ENCODE assay signal across 22 cellular contexts in genomic region chr1:184479435-184480202, GRCh38.
A peak's percentile ranks its signal among the peaks of the same experiment; 100 is the strongest.
DNase-seq lines count a peak whose midpoint lies in the region; FAIRE-seq and TF ChIP-seq lines count a peak whose summit lies in the region.
"Had no signal": no experiment of that assay in that cellular context is flagged by ENCODE, and none has a peak within 500 bp of the region (broad histone marks: within the 10 kb centered on the region; RNA-seq: fewer than 3 reads in every experiment).

No MANE protein-coding gene starts in this region.

- no peak for TF ChIP-seq RAD21 in H1 (IDR thresholded peaks at IDR 0.05 in 1 of 2, conservative IDR thresholded peaks at IDR 0.05 in 1 of 2; ENCODE audit: low read depth in 2 of 2, low read length in 2 of 2)

- peaks cover 4 to 10% (median 6%) of the 10 kb centered on the region in 4 experiments; a peak in 4 of 7 replicates for H3K4me1 ChIP-seq in H1 (replicated peaks in 1 of 4; ENCODE audit: control insufficient read depth in 3 of 4, insufficient read depth in 4 of 4, low read length in 3 of 4)
- peaks cover 7 to 12% of the 10 kb centered on the region in 2 donors for H3K4me1 ChIP-seq in small intestine (ENCODE audit: control insufficient read depth in 2 of 2, insufficient read depth in 1 of 2, low read depth in 1 of 2, low read length in 1 of 2)
- H3K4me1 ChIP-seq: Caco-2 had no signal

- no peaks in the 10 kb centered on the region for H4K20me1 ChIP-seq in H1 (replicated peaks in 1 of 2; ENCODE audit: control insufficient read depth in 1 of 2, insufficient read depth in 2 of 2, low read length in 2 of 2)

- peaks cover 0 to 33% of the 10 kb centered on the region in 2 experiments; a peak in 3 of 4 replicates for H3K79me2 ChIP-seq in H1 (ENCODE audit: control insufficient read depth in 1 of 2, insufficient read depth in 2 of 2, low read length in 2 of 2)

- H3K14ac ChIP-seq in H1 (ENCODE audit: insufficient read length), result no peak overlapping the region

- H3K18ac ChIP-seq in H1 (ENCODE audit: extremely low read depth, low read length), result no peak overlapping the region

- no peak for FAIRE-seq in H1 (lab: Jason Lieb, UNC)
- FAIRE-seq in small intestine (lab: Jason Lieb, UNC), result no peak
- FAIRE-seq: G401.6, H54 had no signal

- H3K36me3 ChIP-seq in H1 (ENCODE audit: control insufficient read depth in 2 of 4, insufficient read depth in 4 of 4, low read length in 3 of 4) (peaks cover 0 to 21% (median 0%) of the 10 kb centered on the region in 4 experiments; a peak in 3 of 8 replicates), small intestine (ENCODE audit: control insufficient read depth in 2 of 2, insufficient read depth in 2 of 2, low read length in 2 of 2) (no peaks in the 10 kb centered on the region)

- H2BK5ac ChIP-seq in H1 (ENCODE audit: low read depth, low read length), result no peak overlapping the region

- DNase-seq in LoVo (ENCODE audit: low spot score), result peak; percentile 74
- DNase-seq in H1 (ENCODE audit: low read depth in 1 of 2, low spot score in 2 of 2), result no peak
- DNase-seq in mucosa of gallbladder (ENCODE audit: low spot score), result peak; percentile 29
- DNase-seq in small intestine, result peak; percentile 94
- DNase-seq in HUDEP-2 (lab: John Stamatoyannopoulos, UW; ENCODE audit: unreplicated experiment in 76 of 76), result no peak
- no peak for DNase-seq in SW480 (ENCODE audit: low spot score)
- no peak for DNase-seq in cerebellar nuclear complex (lab: John Stamatoyannopoulos, UW)
- no peak for DNase-seq in hepatic stellate cell (ENCODE audit: low spot score)
- DNase-seq: Caco-2; CD8-positive, alpha-beta T cell; IMR-90; KG1; MM.1S; NCI-H2029; NCI-H2227 treated with DMSO at 0.1 percent for 48 hours; NCI-H510A; NCI-H69; SIG-M5 had no signal

- TF ChIP-seq CTCF in H1 (IDR thresholded peaks at IDR 0.05; ENCODE audit: control extremely low read depth in 1 of 3, insufficient read depth in 1 of 3, low read depth in 1 of 3, low read length in 3 of 3), result no peak

- H3K56ac ChIP-seq in H1 (replicated peaks; ENCODE audit: insufficient read length, low read depth, low read length), result no peak overlapping the region

- no peak for TF ChIP-seq POLR2A in H1 (IDR thresholded peaks at IDR 0.05; ENCODE audit: control extremely low read depth in 1 of 2, low read depth in 2 of 2, low read length in 2 of 2)

- H2AFZ ChIP-seq in H1 (ENCODE audit: low read length), result no peak overlapping the region

- H3K27ac ChIP-seq in H1 (ENCODE audit: low read depth, low read length) (no peak overlapping the region), small intestine (ENCODE audit: low read depth in 1 of 2, low read length in 1 of 2) (peak overlapping the region; percentile 68 to 72)
- H3K27ac ChIP-seq: C4-2B, SK-N-MC had no signal

- CTCF ChIA-PET in H1 (lab: Charles Lee; ENCODE audit: partially characterized antibody), result interaction anchor here (0.9 to 1.7 kb wide), 5 partner anchors 9 to 186 kb away, joined by 3 to 4 read pairs (median 4); no protein-coding TSS in a partner anchor

- H4K8ac ChIP-seq in H1 (ENCODE audit: extremely low read depth, insufficient read depth, low read length), result no peak overlapping the region

- H4K5ac ChIP-seq in H1 (ENCODE audit: insufficient read length, low read depth, low read length), result no peak overlapping the region

- H3K4me2 ChIP-seq in H1 (ENCODE audit: insufficient read depth in 1 of 2, low read depth in 2 of 2, low read length in 2 of 2), result peak overlapping the region in 1 of 2 experiments; percentile 20; a peak in 1 of 4 replicates

- H3K9me3 ChIP-seq in H1 (ENCODE audit: insufficient read depth in 2 of 2, low read depth in 1 of 2, low read length in 1 of 2) (no peaks in the 10 kb centered on the region), small intestine (ENCODE audit: control insufficient read depth, low read depth) (no peaks in the 10 kb centered on the region)

- H2BK12ac ChIP-seq in H1 (ENCODE audit: low read depth, low read length), result no peak overlapping the region

- H2BK120ac ChIP-seq in H1 (replicated peaks; ENCODE audit: low read depth, low read length), result no peak overlapping the region

- H2BK15ac ChIP-seq in H1 (ENCODE audit: low read length), result no peak overlapping the region

- no peak overlapping the region for H3K4me3 ChIP-seq in H1 (ENCODE audit: extremely low read depth in 1 of 4, insufficient read depth in 2 of 4, low read depth in 3 of 4, low read length in 4 of 4)
- no peak overlapping the region for H3K4me3 ChIP-seq in small intestine (ENCODE audit: low read depth in 1 of 2, low read length in 2 of 2)
- H3K4me3 ChIP-seq: SK-N-MC had no signal

- TF ChIP-seq EP300 in H1 (IDR thresholded peaks at IDR 0.05; ENCODE audit: borderline replicate concordance in 1 of 2, low read depth in 2 of 2, low read length in 2 of 2), result no peak

- no peak overlapping the region for H3K9ac ChIP-seq in H1 (replicated peaks in 1 of 4; ENCODE audit: extremely low read depth in 1 of 4, low read depth in 3 of 4, low read length in 3 of 4)

- H3K4ac ChIP-seq in H1 (replicated peaks; ENCODE audit: insufficient read length, low read depth, low read length), result no peak overlapping the region

- H2AK5ac ChIP-seq in H1 (ENCODE audit: low read depth, low read length), result no peak overlapping the region

- H4K91ac ChIP-seq in H1 (replicated peaks; ENCODE audit: insufficient read length, low read length), result no peak overlapping the region

- H2BK20ac ChIP-seq in H1 (ENCODE audit: low read length), result peak overlapping the region; percentile 76; the same call in 1 of the 2 replicates

- 88% methylated on average over 13 of the region's 14 CpGs; no CpG with 5 or more reads in 1 of the 2 experiments for WGBS in H1 (ENCODE audit: extremely low coverage in 1 of 2, insufficient coverage in 1 of 2, insufficient read length in 1 of 2, insufficient replicate concordance in 2 of 2, low coverage in 1 of 2, low lambda C conversion rate in 2 of 2, missing lambda C conversion rate in 1 of 2), 2 experiments
- WGBS in small intestine, 3 donors, result 22 to 72% (median 39%) methylated on average over 14 of the region's 14 CpGs

- no peak overlapping the region for H3K23ac ChIP-seq in H1 (ENCODE audit: insufficient read length)

- no peaks in the 10 kb centered on the region; the same call in 1 of the 2 replicates for H3K23me2 ChIP-seq in H1 (ENCODE audit: low read depth, low read length)

- POLR2A ChIA-PET in H1 (lab: Charles Lee; ENCODE audit: partially characterized antibody), result no interaction called here

- H3K27me3 ChIP-seq in H1 (replicated peaks in 1 of 4; ENCODE audit: control insufficient read depth in 3 of 4, extremely low read depth in 1 of 4, insufficient read depth in 3 of 4, low read length in 3 of 4), result no peaks in the 10 kb centered on the region
- H3K27me3 ChIP-seq in small intestine (ENCODE audit: control insufficient read depth in 2 of 2, insufficient read depth in 2 of 2, low read length in 2 of 2), result no peaks in the 10 kb centered on the region

- H3K79me1 ChIP-seq in H1 (ENCODE audit: low read depth, low read length), result no peaks in the 10 kb centered on the region; the same call in 1 of the 2 replicates

TF ChIP-seq in H1, 55 proteins besides CTCF, POLR2A, EP300 and RAD21:
- TF ChIP-seq SP2 (IDR thresholded peaks at IDR 0.05; ENCODE audit: low read length) (no peak), SRF (IDR thresholded peaks at IDR 0.05; ENCODE audit: low read depth, low read length) (no peak), TAF1 (IDR thresholded peaks at IDR 0.05; ENCODE audit: low read depth, low read length) (no peak), E2F6 (IDR thresholded peaks at IDR 0.05) (no peak), SP1 (IDR thresholded peaks at IDR 0.05; ENCODE audit: low read depth, low read length) (no peak), KDM1A (IDR thresholded peaks at IDR 0.05; ENCODE audit: borderline replicate concordance, low read length) (no peak), ATF2 (IDR thresholded peaks at IDR 0.05; ENCODE audit: low read length) (no peak), RNF2 (IDR thresholded peaks at IDR 0.05; ENCODE audit: borderline replicate concordance, low read depth, low read length, missing control alignments, poor library complexity, severe bottlenecking) (no peak), SIN3A (conservative IDR thresholded peaks at IDR 0.05 in 1 of 2, IDR thresholded peaks at IDR 0.05 in 1 of 2; ENCODE audit: low read depth in 1 of 2, low read length in 2 of 2) (no peak), SUZ12 (IDR thresholded peaks at IDR 0.05; ENCODE audit: low read length) (no peak), SIX5 (IDR thresholded peaks at IDR 0.05; ENCODE audit: low read depth, low read length) (no peak), NRF1 (IDR thresholded peaks at IDR 0.05; ENCODE audit: low read depth, low read length) (no peak), JUND (IDR thresholded peaks at IDR 0.05; ENCODE audit: low read length) (no peak), PHF8 (conservative IDR thresholded peaks at IDR 0.05; ENCODE audit: low read depth, low read length) (no peak), MAFK (IDR thresholded peaks at IDR 0.05; ENCODE audit: low read depth, low read length) (no peak), CEBPB (IDR thresholded peaks at IDR 0.05; ENCODE audit: low read depth, low read length) (no peak), EGR1 (IDR thresholded peaks at IDR 0.05; ENCODE audit: borderline replicate concordance, low read depth, low read length) (no peak), RFX5 (IDR thresholded peaks at IDR 0.05; ENCODE audit: borderline replicate concordance, low read depth, low read length) (no peak), HDAC2 (IDR thresholded peaks at IDR 0.05; ENCODE audit: borderline replicate concordance in 1 of 2, low read depth in 2 of 2, low read length in 2 of 2) (no peak), GABPA (IDR thresholded peaks at IDR 0.05; ENCODE audit: borderline replicate concordance, insufficient read depth, low read length) (no peak)

Comparison
In these comparisons a context has a peak if more than half of its experiments do, and no peak if none do; other contexts are left out.
1. DNase-seq: peak in LoVo (single experiment), mucosa of gallbladder (single experiment) and small intestine (single experiment); none in H1 (0 of 2), HUDEP-2 (0 of 76), SW480 (single experiment), cerebellar nuclear complex (0 of 2) and hepatic stellate cell (single experiment).